8 cellular contexts compared by ENCODE assay signal in genomic region chr1:23567996-23568607, GRCh38. TPM values are rescaled to one million over a fixed set of nuclear protein-coding genes. Genes with fewer than 3 reads are reported as not detected.
DNase-seq lines count a peak whose midpoint lies in the region; ATAC-seq and TF ChIP-seq lines count a peak whose summit lies in the region.

No MANE protein-coding gene starts in this region.

- H3K36me3 ChIP-seq in body of pancreas (replicated peaks in 1 of 2; ENCODE audit: insufficient read depth in 1 of 2, low read depth in 2 of 2) (no peaks in the 10 kb centered on the region), stomach (no peaks in the 10 kb centered on the region)

- intact Hi-C loops in body of pancreas (cut with DNase I) = no loop called here
- intact Hi-C loops in stomach (cut with DNase I; ENCODE audit: low total_unique reads) = no loop called here

- no peak for TF ChIP-seq EP300 in stomach (IDR thresholded peaks at IDR 0.05)

- H3K27me3 ChIP-seq in body of pancreas (no peaks in the 10 kb centered on the region), stomach (peaks cover 0 to 16% (median 8%) of the 10 kb centered on the region in 3 donors)

- H3K27ac ChIP-seq in body of pancreas = peak overlapping the region in 3 of 4 donors; percentile 33 to 62 (median 40)
- H3K27ac ChIP-seq in stomach = peak overlapping the region; percentile 67 to 90 (median 81)

- no peak for TF ChIP-seq POLR2A in body of pancreas (IDR thresholded peaks at IDR 0.05)
- TF ChIP-seq POLR2A in stomach (IDR thresholded peaks at IDR 0.05) = no peak

- TF ChIP-seq CTCF in body of pancreas (IDR thresholded peaks at IDR 0.05) = no peak
- TF ChIP-seq CTCF in stomach (IDR thresholded peaks at IDR 0.05) = no peak

- H3K4me1 ChIP-seq in body of pancreas (peaks cover 25% of the 10 kb centered on the region), stomach (peaks cover 26 to 47% (median 32%) of the 10 kb centered on the region in 4 donors)

- peak overlapping the region in 1 of 2 donors; percentile 8 for H3K4me3 ChIP-seq in body of pancreas
- peak overlapping the region; percentile 57 to 68 (median 62) for H3K4me3 ChIP-seq in stomach

- 0 to 1% methylated on average over 23 to 62 of the region's 66 CpGs for WGBS in body of pancreas, 2 donors
- whole genome bisulfite sequencing in stomach, 5 donors = 1 to 2% (median 1%) methylated on average over 37 to 66 of the region's 66 CpGs

- H3K9me3 ChIP-seq in body of pancreas (no peaks in the 10 kb centered on the region), stomach (no peaks in the 10 kb centered on the region)

- DNase-seq in DMS53 (lab: John Stamatoyannopoulos, UW) = peak; percentile 61
- no peak for DNase-seq in DMS53 treated with DMSO at 0.1 percent for 48 hours (lab: John Stamatoyannopoulos, UW; ENCODE audit: unreplicated experiment)
- peak in 2 of 4 donors; percentile 36 to 40 for DNase-seq in body of pancreas
- peak; percentile 87 for DNase-seq in left kidney (ENCODE audit: low read depth, low spot score)
- DNase-seq in stomach = no peak
- DNase-seq in OCI-M1 (lab: John Stamatoyannopoulos, UW) = no peak

- ATAC-seq in body of pancreas (peak; percentile 58), HG02938 (IDR thresholded peaks at IDR 0.05; ENCODE audit: unreplicated experiment) (no peak), HG03442 (IDR thresholded peaks at IDR 0.05; ENCODE audit: unreplicated experiment) (no peak)

RNA-seq across cellular contexts. Expression of gene ID3, which starts 8.8 kb away (rescaled TPM):
- total RNA-seq in body of pancreas = 100 to 1,000 TPM in 1 of 2 donors, 10 to 100 TPM in 1; 65.9 to 118 TPM
- 1,000 to 10,000 TPM in 1 of 5 donors, 100 to 1,000 TPM in 3, 10 to 100 TPM in 1; 90.6 to 1,101 (median 120) TPM for total RNA-seq in stomach
- polyA plus RNA-seq in stomach = 100 to 1,000 TPM in 2 of 3 donors, 10 to 100 TPM in 1; 79.4 to 226 (median 139) TPM

RNA-seq across cellular contexts. Expression of gene E2F2, which starts 37.1 kb away (rescaled TPM):
- under 1 TPM in 1 of 2 donors, not detected in 1; under 0.01 TPM for total RNA-seq in body of pancreas
- total RNA-seq in stomach = 10 to 100 TPM in 1 of 5 donors, 1 to 10 TPM in 3, under 1 TPM in 1; 0.58 to 27.8 (median 3.5) TPM
- polyA plus RNA-seq in stomach = 1 to 10 TPM in 1 of 3 donors, under 1 TPM in 2; 0.61 to 3.2 (median 0.87) TPM

Comparison
In these comparisons a context has a peak if more than half of its experiments do, and no peak if none do; other contexts are left out.
1. DNase-seq: peak in DMS53 (single experiment) and left kidney (single experiment); none in DMS53 treated with DMSO at 0.1 percent for 48 hours (single experiment), stomach (single experiment) and OCI-M1 (single experiment).